In the genomic region with DNA sequence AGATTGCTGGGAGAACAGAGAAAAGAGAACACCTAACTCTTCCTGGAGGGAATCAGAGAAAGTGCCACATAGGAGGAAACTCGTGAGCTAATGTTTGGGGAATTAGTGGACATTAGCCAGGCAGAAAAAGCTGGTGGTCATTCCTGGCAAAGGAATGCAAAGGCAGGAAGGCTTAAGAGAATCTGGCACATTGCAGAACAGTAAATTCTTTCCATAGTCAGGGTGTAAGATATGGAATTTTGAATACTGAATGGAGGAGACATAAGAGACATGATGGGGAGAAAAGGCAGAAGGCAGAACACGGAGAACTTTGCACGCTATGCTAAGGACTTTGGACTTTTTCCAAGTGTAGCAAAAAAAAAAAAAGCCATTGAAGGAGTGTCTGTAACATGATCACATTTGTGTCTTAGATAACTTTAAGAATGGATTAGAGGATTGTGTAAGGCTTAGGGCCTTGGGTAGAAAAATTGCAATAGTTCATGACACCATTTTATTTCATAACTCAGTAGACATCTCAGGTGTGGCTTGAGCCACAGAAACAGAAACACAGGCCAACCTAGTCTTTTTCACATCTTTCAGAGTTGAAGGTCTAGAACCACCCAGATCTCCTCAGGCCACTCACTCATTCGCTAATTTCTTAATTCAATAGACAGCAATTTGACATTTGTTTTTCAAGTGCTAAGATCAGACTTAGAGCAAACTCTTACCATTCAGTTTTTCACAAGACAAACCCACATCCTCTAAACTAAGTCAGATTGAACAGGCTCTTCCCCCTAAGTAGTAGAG, we compare ENCODE assay signal across 11 cellular contexts. TPM values are rescaled to one million over a fixed set of nuclear protein-coding genes. Genes with fewer than 3 reads are reported as not detected.
A peak's percentile ranks its signal among the peaks of the same experiment; 100 is the strongest.
DNase-seq lines count a peak whose midpoint lies in the region; ATAC-seq and TF ChIP-seq lines count a peak whose summit lies in the region.
"Had no signal": no experiment of that assay in that cellular context is flagged by ENCODE, and none has a peak within 500 bp of the region (broad histone marks: within the 10 kb centered on the region; RNA-seq: fewer than 3 reads in every experiment).

No MANE protein-coding gene starts in this region.

- no peak for ATAC-seq in GM19452 (IDR thresholded peaks at IDR 0.05; ENCODE audit: unreplicated experiment)
- ATAC-seq in HG03025 (IDR thresholded peaks at IDR 0.05; ENCODE audit: low FRiP score, unreplicated experiment) = no peak

- H3K9me3 ChIP-seq in testis = no peaks in the 10 kb centered on the region
- H3K9me3 ChIP-seq: thyroid gland had no signal

- no peak for TF ChIP-seq POLR2A in testis (IDR thresholded peaks at IDR 0.05)

- H3K27ac ChIP-seq in testis = no peak overlapping the region

- DNase-seq in AG10803 (ENCODE audit: low read depth) = peak; percentile 99
- DNase-seq in HS-5 (ENCODE audit: low read depth) = peak; percentile 93
- peak; percentile 95 for DNase-seq in astrocyte of the cerebellum (ENCODE audit: low read depth)
- DNase-seq in myocyte (ENCODE audit: low read depth) = peak; percentile 85
- no peak for DNase-seq in testis
- DNase-seq in SHP77 treated with DMSO at 0.1 percent for 48 hours (lab: John Stamatoyannopoulos, UW) = no peak
- DNase-seq: caudate nucleus, Right ventricle myocardium superior, thyroid gland had no signal

- intact Hi-C loops in testis (cut with DNase I; ENCODE audit: low total_unique reads) = no loop called here

- H3K4me3 ChIP-seq in AG10803 (ENCODE audit: low read length) (no peak overlapping the region), astrocyte of the cerebellum (ENCODE audit: low read depth, low read length) (no peak overlapping the region), testis (no peak overlapping the region)
- H3K4me3 ChIP-seq: thyroid gland had no signal

- H3K4me1 ChIP-seq in testis = no peaks in the 10 kb centered on the region

- in situ Hi-C loops in astrocyte of the cerebellum (cut with HindIII; ENCODE audit: low sequenced_read_pairs) = no loop called here

- TF ChIP-seq CTCF in AG10803 (conservative IDR thresholded peaks at IDR 0.05; ENCODE audit: low read length) (no peak), astrocyte of the cerebellum (IDR thresholded peaks at IDR 0.05; ENCODE audit: low read depth, low read length, missing control alignments) (no peak), testis (IDR thresholded peaks at IDR 0.05) (no peak)

- H3K27me3 ChIP-seq in testis = no peaks in the 10 kb centered on the region
- H3K27me3 ChIP-seq: thyroid gland had no signal

- WGBS in testis, 2 donors = 43 to 52% methylated on average over 4 of the region's 4 CpGs

- no peaks in the 10 kb centered on the region for H3K36me3 ChIP-seq in testis (ENCODE audit: low read depth, missing control alignments)
- H3K36me3 ChIP-seq: thyroid gland had no signal

RNA-seq across cellular contexts. Expression of a gene that starts 31.2 kb away (rescaled TPM):
- 57.4 and 77.2 TPM in 2 replicates for total RNA-seq in myocyte
- 508 TPM for polyA plus RNA-seq in myocyte (2012)
- 10 to 100 TPM; 13.8 to 18.8 TPM for total RNA-seq in testis
- 159 TPM for polyA plus RNA-seq in testis (ENCODE audit: insufficient read depth, low read depth, low replicate concordance)

Comparison
In these comparisons a context has a peak if more than half of its experiments do, and no peak if none do; other contexts are left out.
1. DNase-seq: peak in AG10803 (single experiment), HS-5 (single experiment), astrocyte of the cerebellum (single experiment) and myocyte (single experiment); none in testis (single experiment) and SHP77 treated with DMSO at 0.1 percent for 48 hours (single experiment).